In the genomic region with DNA sequence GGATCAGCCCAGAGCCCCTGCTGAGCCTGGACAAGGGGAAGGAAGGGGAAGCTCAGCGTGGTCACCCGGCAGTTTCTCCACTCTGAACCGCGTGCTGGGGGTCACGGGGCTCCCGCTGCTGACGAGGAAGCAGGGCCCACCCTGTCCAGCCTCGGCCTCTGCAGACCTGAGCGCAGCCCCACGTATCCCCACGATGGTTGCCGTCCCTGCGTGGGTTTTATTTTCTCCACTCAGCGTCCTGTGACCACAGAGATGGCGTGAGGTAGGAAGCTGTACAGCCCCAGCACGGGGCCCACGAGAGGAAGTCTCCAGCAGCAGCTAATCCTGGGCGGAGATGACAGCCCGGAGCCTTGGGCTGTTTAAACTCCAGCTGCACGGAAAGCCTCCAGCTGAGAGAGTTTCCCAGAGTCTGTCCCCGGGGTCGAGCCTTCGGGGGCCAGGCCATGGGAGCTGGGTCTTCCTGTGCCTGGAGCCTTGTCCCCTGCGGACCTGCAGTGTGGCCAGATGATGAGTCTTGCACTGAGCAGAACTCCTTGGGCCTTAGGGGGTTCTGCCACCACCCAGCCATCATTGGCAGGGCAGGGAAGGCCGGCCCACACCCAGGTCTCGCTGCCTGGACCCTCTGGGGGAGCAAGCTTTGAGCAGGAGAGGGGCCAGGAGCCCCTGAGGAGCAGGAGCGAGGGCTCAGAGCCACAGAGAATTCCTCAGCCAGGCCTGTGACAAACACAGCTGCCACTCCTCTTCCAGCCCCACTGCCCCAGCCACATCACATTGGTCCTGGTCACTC, we compare ENCODE assay signal across 11 cellular contexts.
DNase-seq lines count a peak whose midpoint lies in the region; ATAC-seq and TF ChIP-seq lines count a peak whose summit lies in the region.
"Had no signal": no experiment of that assay in that cellular context is flagged by ENCODE, and none has a peak within 500 bp of the region (broad histone marks: within the 10 kb centered on the region; RNA-seq: fewer than 3 reads in every experiment).

No MANE protein-coding gene starts in this region.

- peaks cover 46% of the 10 kb centered on the region for H3K4me1 ChIP-seq in BLaER1
- H3K4me1 ChIP-seq in neutrophil (ENCODE audit: control insufficient read depth in 1 of 2, insufficient read depth in 1 of 2, low read depth in 1 of 2, low read length in 1 of 2), result peaks cover 63 to 64% of the 10 kb centered on the region in 2 experiments

- H3K27me3 ChIP-seq in BLaER1 (peaks cover 24% of the 10 kb centered on the region), neutrophil (no peaks in the 10 kb centered on the region)

- no peak overlapping the region for H3K9ac ChIP-seq in BLaER1

- H3K36me3 ChIP-seq in BLaER1, result no peaks in the 10 kb centered on the region
- no peaks in the 10 kb centered on the region for H3K36me3 ChIP-seq in neutrophil
- H3K36me3 ChIP-seq: cardiac muscle cell had no signal

- no peaks in the 10 kb centered on the region for H4K20me1 ChIP-seq in BLaER1

- intact Hi-C loops in Right ventricle myocardium superior (cut with DNase I), result no loop called here

- H3K4me3 Mint-ChIP-seq in stimulated activated memory B cell treated with anti-CD40 and anti-IgM and Interleukin-4, amounts not matched to agents 10 μg/mL and 1 μg/mL and 100 μg/mL, for 72 hours, result no peak overlapping the region
- H3K4me3 Mint-ChIP-seq: stimulated activated naive B cell treated with anti-CD40 and anti-IgM and Interleukin-4, amounts not matched to agents 10 μg/mL and 1 μg/mL and 100 μg/mL, for 72 hours had no signal

- peak; percentile 24 for TF ChIP-seq CTCF in neutrophil (IDR thresholded peaks at IDR 0.05)
- no peak for TF ChIP-seq CTCF in GM20000 (IDR thresholded peaks at IDR 0.05; ENCODE audit: extremely low read depth, missing control alignments)

- H3K27ac Mint-ChIP-seq in stimulated activated memory B cell treated with anti-CD40 and anti-IgM and Interleukin-4, amounts not matched to agents 10 μg/mL and 1 μg/mL and 100 μg/mL, for 72 hours, result no peak overlapping the region
- H3K27ac Mint-ChIP-seq: stimulated activated naive B cell treated with anti-CD40 and anti-IgM and Interleukin-4, amounts not matched to agents 10 μg/mL and 1 μg/mL and 100 μg/mL, for 72 hours had no signal

- H3K4me1 Mint-ChIP-seq in stimulated activated memory B cell treated with anti-CD40 and anti-IgM and Interleukin-4, amounts not matched to agents 10 μg/mL and 1 μg/mL and 100 μg/mL, for 72 hours, result peaks cover 5% of the 10 kb centered on the region

- no peaks in the 10 kb centered on the region for H3K36me3 Mint-ChIP-seq in stimulated activated memory B cell treated with anti-CD40 and anti-IgM and Interleukin-4, amounts not matched to agents 10 μg/mL and 1 μg/mL and 100 μg/mL, for 72 hours
- H3K36me3 Mint-ChIP-seq: stimulated activated naive B cell treated with anti-CD40 and anti-IgM and Interleukin-4, amounts not matched to agents 10 μg/mL and 1 μg/mL and 100 μg/mL, for 72 hours had no signal

- H3K4me2 ChIP-seq in BLaER1, result peak overlapping the region; percentile 67

- H3K27me3 Mint-ChIP-seq in stimulated activated memory B cell treated with anti-CD40 and anti-IgM and Interleukin-4, amounts not matched to agents 10 μg/mL and 1 μg/mL and 100 μg/mL, for 72 hours, result peaks cover 62% of the 10 kb centered on the region

- DNase-seq in SKM-1 (lab: John Stamatoyannopoulos, UW; ENCODE audit: unreplicated experiment) (peak; percentile 87), Right ventricle myocardium superior (peak; percentile 70), GM20000 (ENCODE audit: low spot score) (no peak), NCI-H774 (lab: John Stamatoyannopoulos, UW) (no peak)
- DNase-seq: NCI-H1436; stimulated activated naive B cell treated with anti-CD40 and anti-IgM and Interleukin-4, amounts not matched to agents 10 μg/mL and 1 μg/mL and 100 μg/mL, for 72 hours had no signal

- H3K27ac ChIP-seq in BLaER1 (peak overlapping the region; percentile 60), neutrophil (peak overlapping the region; percentile 91)
- H3K27ac ChIP-seq: cardiac muscle cell had no signal

- ATAC-seq in Right ventricle myocardium superior (ENCODE audit: poor library complexity), result peak; percentile 69
- ATAC-seq in stimulated activated memory B cell treated with anti-CD40 and anti-IgM and Interleukin-4, amounts not matched to agents 10 μg/mL and 1 μg/mL and 100 μg/mL, for 72 hours, result no peak
- ATAC-seq in HG02763 (IDR thresholded peaks at IDR 0.05; ENCODE audit: unreplicated experiment), result no peak
- ATAC-seq: stimulated activated naive B cell treated with anti-CD40 and anti-IgM and Interleukin-4, amounts not matched to agents 10 μg/mL and 1 μg/mL and 100 μg/mL, for 72 hours had no signal

- H3K9me3 ChIP-seq in BLaER1, result peaks cover 3% of the 10 kb centered on the region
- H3K9me3 ChIP-seq in neutrophil, result no peaks in the 10 kb centered on the region

- H3K4me3 ChIP-seq in BLaER1, result no peak overlapping the region
- peak overlapping the region; percentile 52 to 59 for H3K4me3 ChIP-seq in neutrophil (ENCODE audit: low read depth in 1 of 2, low read length in 1 of 2)
- H3K4me3 ChIP-seq: cardiac muscle cell had no signal

- peaks cover 3% of the 10 kb centered on the region for H3K9me3 Mint-ChIP-seq in stimulated activated memory B cell treated with anti-CD40 and anti-IgM and Interleukin-4, amounts not matched to agents 10 μg/mL and 1 μg/mL and 100 μg/mL, for 72 hours

Comparison
In these comparisons a context has a peak if more than half of its experiments do, and no peak if none do; other contexts are left out.
1. DNase-seq: peak in SKM-1 (single experiment) and Right ventricle myocardium superior (single experiment); none in GM20000 (single experiment) and NCI-H774 (single experiment).